ENCODE assay signal across 9 cellular contexts in the genomic region with DNA sequence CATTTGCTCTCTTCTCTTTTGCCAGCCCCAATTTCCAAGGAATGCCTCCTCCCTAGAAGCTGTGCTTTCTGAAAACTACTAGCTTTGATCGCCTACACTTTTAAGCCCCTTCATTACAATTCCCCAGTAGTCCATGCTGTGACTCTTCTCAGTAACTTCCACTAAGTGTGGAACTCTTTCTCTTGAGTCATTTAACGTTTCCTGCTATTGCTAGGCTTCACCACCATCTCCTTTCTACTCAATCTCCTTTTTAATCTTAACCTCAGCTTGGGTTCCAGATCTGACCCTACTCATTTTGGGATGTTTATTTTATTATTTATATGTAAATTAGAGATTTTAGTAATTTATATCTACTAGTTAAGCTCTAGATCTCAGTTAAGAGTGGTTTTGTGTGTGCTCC. TPM values are rescaled to one million over a fixed set of nuclear protein-coding genes. Genes with fewer than 3 reads are reported as not detected.
"Had no signal": no experiment of that assay in that cellular context is flagged by ENCODE, and none has a peak within 500 bp of the region (broad histone marks: within the 10 kb centered on the region; RNA-seq: fewer than 3 reads in every experiment).

No MANE protein-coding gene starts in this region.

- H3K9ac ChIP-seq: KMS-11 had no signal

- H3K27ac ChIP-seq: HL-60, KMS-11 had no signal

- H3K27ac Mint-ChIP-seq: IgD-negative memory B cell had no signal

- ATAC-seq: HepG2, K562 had no signal

- H3K4me3 Mint-ChIP-seq: IgD-negative memory B cell had no signal

- H3K4me3 ChIP-seq: K562 had no signal

- DNase-seq: IMR-90, KBM-7, KG1 had no signal

- H3K4me1 Mint-ChIP-seq: IgD-negative memory B cell had no signal

RNA-seq across cellular contexts. Expression of gene SEMA3D, which starts 14.4 kb away (rescaled TPM):
- total RNA-seq: HT-29 had no signal
- polyA plus RNA-seq: HepG2, IgD-negative memory B cell had no signal
